Comparison of ENCODE assay signal across 13 cellular contexts in genomic region chr20:5780233-5781217, GRCh38. TPM values are rescaled to one million over a fixed set of nuclear protein-coding genes. Genes with fewer than 3 reads are reported as not detected.
DNase-seq lines count a peak whose midpoint lies in the region; ATAC-seq and TF ChIP-seq lines count a peak whose summit lies in the region.
"Had no signal": no experiment of that assay in that cellular context is flagged by ENCODE, and none has a peak within 500 bp of the region (broad histone marks: within the 10 kb centered on the region; RNA-seq: fewer than 3 reads in every experiment).

No MANE protein-coding gene starts in this region.

- H3K36me3 Mint-ChIP-seq in activated CD8-positive, alpha-beta memory T cell treated with anti-CD3 and anti-CD28 coated beads, Interleukin-2, amount 10 ng/mL, durations not matched to agents 7 days and 5 days, result peaks cover 17% of the 10 kb centered on the region
- peaks cover 49% of the 10 kb centered on the region for H3K36me3 Mint-ChIP-seq in activated T-helper 17 cell treated with anti-CD3 and anti-CD28 coated beads, Interleukin-2, amount 50 U/mL, for 72 hours (ENCODE audit: low read depth)
- peaks cover 9% of the 10 kb centered on the region for H3K36me3 Mint-ChIP-seq in progenitor cell of endocrine pancreas (ENCODE audit: insufficient read depth)

- no peak overlapping the region for H3K4me3 Mint-ChIP-seq in activated CD8-positive, alpha-beta memory T cell treated with anti-CD3 and anti-CD28 coated beads, Interleukin-2, amount 10 ng/mL, durations not matched to agents 7 days and 5 days
- H3K4me3 Mint-ChIP-seq in activated T-helper 17 cell treated with anti-CD3 and anti-CD28 coated beads, Interleukin-2, amount 50 U/mL, for 72 hours, result peak overlapping the region; percentile 9
- H3K4me3 Mint-ChIP-seq in progenitor cell of endocrine pancreas (ENCODE audit: low read depth), result no peak overlapping the region

- ATAC-seq in activated CD8-positive, alpha-beta memory T cell treated with anti-CD3 and anti-CD28 coated beads, Interleukin-2, amount 10 ng/mL, durations not matched to agents 7 days and 5 days, result peak; percentile 57
- peak; percentile 53 for ATAC-seq in GM19395 (IDR thresholded peaks at IDR 0.05; ENCODE audit: unreplicated experiment)
- peak; percentile 56 for ATAC-seq in activated T-helper 17 cell treated with anti-CD3 and anti-CD28 coated beads, Interleukin-2, amount 50 U/mL, for 72 hours (replicated peaks)
- no peak for ATAC-seq in GM21737 (IDR thresholded peaks at IDR 0.05; ENCODE audit: unreplicated experiment)
- ATAC-seq in omental fat pad (ENCODE audit: low FRiP score), result no peak

- H3K27me3 Mint-ChIP-seq in activated CD8-positive, alpha-beta memory T cell treated with anti-CD3 and anti-CD28 coated beads, Interleukin-2, amount 10 ng/mL, durations not matched to agents 7 days and 5 days, result no peaks in the 10 kb centered on the region
- no peaks in the 10 kb centered on the region for H3K27me3 Mint-ChIP-seq in activated T-helper 17 cell treated with anti-CD3 and anti-CD28 coated beads, Interleukin-2, amount 50 U/mL, for 72 hours
- H3K27me3 Mint-ChIP-seq in progenitor cell of endocrine pancreas, result no peaks in the 10 kb centered on the region

- TF ChIP-seq CTCF in progenitor cell of endocrine pancreas (IDR thresholded peaks at IDR 0.05; ENCODE audit: unreplicated experiment) (no peak), omental fat pad (IDR thresholded peaks at IDR 0.05) (no peak)

- no peak overlapping the region for H3K27ac Mint-ChIP-seq in activated CD8-positive, alpha-beta memory T cell treated with anti-CD3 and anti-CD28 coated beads, Interleukin-2, amount 10 ng/mL, durations not matched to agents 7 days and 5 days
- H3K27ac Mint-ChIP-seq in activated T-helper 17 cell treated with anti-CD3 and anti-CD28 coated beads, Interleukin-2, amount 50 U/mL, for 72 hours, result peak overlapping the region; percentile 63
- peak overlapping the region; percentile 85 for H3K27ac Mint-ChIP-seq in progenitor cell of endocrine pancreas

- H3K4me1 Mint-ChIP-seq in activated CD8-positive, alpha-beta memory T cell treated with anti-CD3 and anti-CD28 coated beads, Interleukin-2, amount 10 ng/mL, durations not matched to agents 7 days and 5 days, result peaks cover 11% of the 10 kb centered on the region
- peaks cover 5% of the 10 kb centered on the region for H3K4me1 Mint-ChIP-seq in activated T-helper 17 cell treated with anti-CD3 and anti-CD28 coated beads, Interleukin-2, amount 50 U/mL, for 72 hours
- H3K4me1 Mint-ChIP-seq in progenitor cell of endocrine pancreas (ENCODE audit: low read depth), result peaks cover 7% of the 10 kb centered on the region

- DNase-seq in activated CD8-positive, alpha-beta memory T cell treated with anti-CD3 and anti-CD28 coated beads, Interleukin-2, amount 10 ng/mL, durations not matched to agents 7 days and 5 days, result no peak
- DNase-seq in activated CD8-positive, alpha-beta memory T cell treated with anti-CD3 and anti-CD28 coated beads for 24 hours, result no peak
- DNase-seq in progenitor cell of endocrine pancreas (ENCODE audit: low spot score, unreplicated experiment) (no peak), omental fat pad (ENCODE audit: low spot score) (no peak), H4 (ENCODE audit: low spot score) (no peak)
- DNase-seq: DMS79; KG1; NCI-H2107; occipital lobe; stimulated activated CD4-positive, alpha-beta T cell treated with anti-CD3 and anti-CD28 coated beads, Interleukin-12 subunit alpha, Interleukin-12 subunit beta, amount 100 ng/mL, for 4 hours had no signal

- CTCF ChIA-PET in activated CD8-positive, alpha-beta memory T cell treated with anti-CD3 and anti-CD28 coated beads, Interleukin-2, amount 10 ng/mL, durations not matched to agents 7 days and 5 days (lab: Charles Lee), result interaction anchor here (0.9 to 11.7 kb wide), 3 partner anchors 10 to 251 kb away, joined by 3 to 142 read pairs (median 3); no protein-coding TSS in a partner anchor

- no peaks in the 10 kb centered on the region for H3K9me3 Mint-ChIP-seq in activated CD8-positive, alpha-beta memory T cell treated with anti-CD3 and anti-CD28 coated beads, Interleukin-2, amount 10 ng/mL, durations not matched to agents 7 days and 5 days (ENCODE audit: low read depth)
- no peaks in the 10 kb centered on the region for H3K9me3 Mint-ChIP-seq in activated T-helper 17 cell treated with anti-CD3 and anti-CD28 coated beads, Interleukin-2, amount 50 U/mL, for 72 hours
- H3K9me3 Mint-ChIP-seq in progenitor cell of endocrine pancreas (ENCODE audit: low read depth), result no peaks in the 10 kb centered on the region

RNA-seq across cellular contexts. Expression of gene SHLD1, which starts 30.3 kb away (rescaled TPM):
- 1 to 10 TPM; 8.5 to 9.1 TPM for total RNA-seq in activated CD8-positive, alpha-beta memory T cell treated with anti-CD3 and anti-CD28 coated beads, Interleukin-2, amount 10 ng/mL, durations not matched to agents 7 days and 5 days
- total RNA-seq in activated T-helper 17 cell treated with anti-CD3 and anti-CD28 coated beads, Interleukin-2, amount 50 U/mL, for 72 hours, result 10 to 100 TPM in 1 of 2 donors, 1 to 10 TPM in 1; 8.6 to 12.9 TPM
- 8.3 and 8.5 TPM in 2 replicates for total RNA-seq in progenitor cell of endocrine pancreas
- 1 to 10 TPM; 1.2 to 4.0 (median 3.2) TPM for total RNA-seq in omental fat pad
- 4.3 and 6.3 TPM in 2 replicates for total RNA-seq in H4 (2014; rRNA removed; shearing (Covaris generic))

Comparison
In these comparisons a context has a peak if more than half of its experiments do, and no peak if none do; other contexts are left out.
1. ATAC-seq: peak in activated CD8-positive, alpha-beta memory T cell treated with anti-CD3 and anti-CD28 coated beads, Interleukin-2, amount 10 ng/mL, durations not matched to agents 7 days and 5 days (single experiment), GM19395 (single experiment) and activated T-helper 17 cell treated with anti-CD3 and anti-CD28 coated beads, Interleukin-2, amount 50 U/mL, for 72 hours (single experiment); none in GM21737 (single experiment) and omental fat pad (single experiment).